Comparison of ENCODE assay signal across 8 cellular contexts in genomic region chr6:33622456-33623431, GRCh38. TPM values are rescaled to one million over a fixed set of nuclear protein-coding genes. Genes with fewer than 3 reads are reported as not detected.
DNase-seq lines count a peak whose midpoint lies in the region; ATAC-seq and TF ChIP-seq lines count a peak whose summit lies in the region.

No MANE protein-coding gene starts in this region.

- intact Hi-C loops in thyroid gland (cut with DNase I): no loop called here

- H3K27ac ChIP-seq in thyroid gland: peak overlapping the region; percentile 59 to 98 (median 94)

- H3K27me3 Mint-ChIP-seq in activated CD4-positive, alpha-beta T cell treated with anti-CD3 and anti-CD28 coated beads, Interleukin-2, amount 10 ng/mL, durations not matched to agents 7 days and 5 days: no peaks in the 10 kb centered on the region
- H3K27me3 Mint-ChIP-seq in activated T-cell treated with anti-CD3 and anti-CD28 coated beads, Interleukin-2, amount 50 U/mL, for 72 hours (ENCODE audit: low read depth): no peaks in the 10 kb centered on the region

- ATAC-seq in activated T-cell treated with anti-CD3 and anti-CD28 coated beads, Interleukin-2, amount 50 U/mL, for 72 hours (replicated peaks in 1 of 2): no peak
- no peak for ATAC-seq in HG02571 (IDR thresholded peaks at IDR 0.05; ENCODE audit: unreplicated experiment)

- no peaks in the 10 kb centered on the region for H3K9me3 Mint-ChIP-seq in activated CD4-positive, alpha-beta T cell treated with anti-CD3 and anti-CD28 coated beads, Interleukin-2, amount 10 ng/mL, durations not matched to agents 7 days and 5 days
- H3K9me3 Mint-ChIP-seq in activated T-cell treated with anti-CD3 and anti-CD28 coated beads, Interleukin-2, amount 50 U/mL, for 72 hours: no peaks in the 10 kb centered on the region

- POLR2A ChIA-PET in activated CD4-positive, alpha-beta T cell treated with anti-CD3 and anti-CD28 coated beads, Interleukin-2, amount 10 ng/mL, durations not matched to agents 7 days and 5 days (lab: Charles Lee): interaction anchor here (0.5 kb wide), 1 partner anchor 1792 kb away, joined by 3 read pairs; no protein-coding TSS in a partner anchor

- CTCF ChIA-PET in activated CD4-positive, alpha-beta T cell treated with anti-CD3 and anti-CD28 coated beads, Interleukin-2, amount 10 ng/mL, durations not matched to agents 7 days and 5 days (lab: Charles Lee): interaction anchor here (0.8 to 3.3 kb wide), 7 partner anchors 10 to 94 kb away, joined by 3 to 16 read pairs (median 5); no protein-coding TSS in a partner anchor

- WGBS in thyroid gland, 2 donors: 50 to 53% methylated on average over 11 to 12 of the region's 12 CpGs

- H3K4me3 Mint-ChIP-seq in activated CD4-positive, alpha-beta T cell treated with anti-CD3 and anti-CD28 coated beads, Interleukin-2, amount 10 ng/mL, durations not matched to agents 7 days and 5 days: peak overlapping the region; percentile 91
- H3K4me3 Mint-ChIP-seq in activated T-cell treated with anti-CD3 and anti-CD28 coated beads, Interleukin-2, amount 50 U/mL, for 72 hours: peak overlapping the region; percentile 88 to 96

- peaks cover 19% of the 10 kb centered on the region for H3K36me3 Mint-ChIP-seq in activated CD4-positive, alpha-beta T cell treated with anti-CD3 and anti-CD28 coated beads, Interleukin-2, amount 10 ng/mL, durations not matched to agents 7 days and 5 days (ENCODE audit: low read depth)
- H3K36me3 Mint-ChIP-seq in activated T-cell treated with anti-CD3 and anti-CD28 coated beads, Interleukin-2, amount 50 U/mL, for 72 hours (ENCODE audit: insufficient read depth in 2 of 2): peaks cover 1 to 6% of the 10 kb centered on the region in 2 donors

- no peaks in the 10 kb centered on the region for H3K36me3 ChIP-seq in thyroid gland

- no peak for TF ChIP-seq CTCF in thyroid gland (IDR thresholded peaks at IDR 0.05)

- H3K27me3 ChIP-seq in thyroid gland: no peaks in the 10 kb centered on the region

- peak in 1 of 2 donors; percentile 45 for TF ChIP-seq POLR2A in thyroid gland (IDR thresholded peaks at IDR 0.05)

- peak overlapping the region; percentile 10 for H3K4me3 ChIP-seq in iPS-11a (ENCODE audit: low read depth, low read length)
- peak overlapping the region; percentile 14 to 92 (median 88) for H3K4me3 ChIP-seq in thyroid gland (replicated peaks in 1 of 3)

- H3K9me3 ChIP-seq in thyroid gland: no peaks in the 10 kb centered on the region

- H3K4me1 Mint-ChIP-seq in activated CD4-positive, alpha-beta T cell treated with anti-CD3 and anti-CD28 coated beads, Interleukin-2, amount 10 ng/mL, durations not matched to agents 7 days and 5 days: peaks cover 61% of the 10 kb centered on the region
- peaks cover 64% of the 10 kb centered on the region for H3K4me1 Mint-ChIP-seq in activated T-cell treated with anti-CD3 and anti-CD28 coated beads, Interleukin-2, amount 50 U/mL, for 72 hours (ENCODE audit: low read depth)

- peak overlapping the region; percentile 85 for H3K27ac Mint-ChIP-seq in activated CD4-positive, alpha-beta T cell treated with anti-CD3 and anti-CD28 coated beads, Interleukin-2, amount 10 ng/mL, durations not matched to agents 7 days and 5 days
- H3K27ac Mint-ChIP-seq in activated T-cell treated with anti-CD3 and anti-CD28 coated beads, Interleukin-2, amount 50 U/mL, for 72 hours: peak overlapping the region; percentile 75

- DNase-seq in activated CD4-positive, alpha-beta T cell treated with anti-CD3 and anti-CD28 coated beads, Interleukin-2, amount 10 ng/mL, durations not matched to agents 7 days and 5 days: no peak
- DNase-seq in activated CD4-positive, alpha-beta T cell treated with anti-CD3 and anti-CD28 coated beads, Interleukin-2, amount 50 U/mL, for 48 hours: no peak
- no peak for DNase-seq in activated T-cell treated with anti-CD3 and anti-CD28 coated beads, Interleukin-2, amount 50 U/mL, for 72 hours
- DNase-seq in thyroid gland (peak; percentile 81 to 82), NCI-H1436 treated with DMSO at 0.1 percent for 48 hours (lab: John Stamatoyannopoulos, UW) (no peak)
- no peak for DNase-seq in stimulated activated CD4-positive, alpha-beta T cell treated with anti-CD3 and anti-CD28 coated beads, Interleukin-12 subunit alpha, Interleukin-12 subunit beta, amount 100 ng/mL, for 4 hours

- H3K4me1 ChIP-seq in thyroid gland: peaks cover 34 to 64% of the 10 kb centered on the region in 2 donors

RNA-seq across cellular contexts. Expression of gene ITPR3, which starts 1.6 kb away (rescaled TPM):
- 10 to 100 TPM; 64.2 to 65.8 TPM for total RNA-seq in activated CD4-positive, alpha-beta T cell treated with anti-CD3 and anti-CD28 coated beads, Interleukin-2, amount 10 ng/mL, durations not matched to agents 7 days and 5 days
- 10 to 100 TPM; 49.9 to 52.5 TPM for total RNA-seq in activated T-cell treated with anti-CD3 and anti-CD28 coated beads, Interleukin-2, amount 50 U/mL, for 72 hours
- 100 to 1,000 TPM in 2 of 4 donors, 10 to 100 TPM in 2; 77.8 to 145 (median 105) TPM for total RNA-seq in thyroid gland

RNA-seq across cellular contexts. Expression of gene BAK1, which starts 42.7 kb away (rescaled TPM):
- total RNA-seq in activated CD4-positive, alpha-beta T cell treated with anti-CD3 and anti-CD28 coated beads, Interleukin-2, amount 10 ng/mL, durations not matched to agents 7 days and 5 days: 10 to 100 TPM; 69.2 to 77.6 TPM
- total RNA-seq in activated T-cell treated with anti-CD3 and anti-CD28 coated beads, Interleukin-2, amount 50 U/mL, for 72 hours: 10 to 100 TPM; 54.9 to 55.4 TPM
- 1 to 10 TPM; 2.3 to 8.5 (median 4.6) TPM for total RNA-seq in thyroid gland

Comparison
In these comparisons a context has a peak if more than half of its experiments do, and no peak if none do; other contexts are left out.
1. DNase-seq: peak in thyroid gland (2 of 2); none in activated CD4-positive, alpha-beta T cell treated with anti-CD3 and anti-CD28 coated beads, Interleukin-2, amount 10 ng/mL, durations not matched to agents 7 days and 5 days (single experiment), activated CD4-positive, alpha-beta T cell treated with anti-CD3 and anti-CD28 coated beads, Interleukin-2, amount 50 U/mL, for 48 hours (0 of 2), activated T-cell treated with anti-CD3 and anti-CD28 coated beads, Interleukin-2, amount 50 U/mL, for 72 hours (0 of 2), stimulated activated CD4-positive, alpha-beta T cell treated with anti-CD3 and anti-CD28 coated beads, Interleukin-12 subunit alpha, Interleukin-12 subunit beta, amount 100 ng/mL, for 4 hours (single experiment) and NCI-H1436 treated with DMSO at 0.1 percent for 48 hours (single experiment).
2. RNA of gene BAK1, which starts 42.7 kb away (total RNA-seq): 69.2 to 77.6 TPM in activated CD4-positive, alpha-beta T cell treated with anti-CD3 and anti-CD28 coated beads, Interleukin-2, amount 10 ng/mL, durations not matched to agents 7 days and 5 days and 54.9 to 55.4 TPM in activated T-cell treated with anti-CD3 and anti-CD28 coated beads, Interleukin-2, amount 50 U/mL, for 72 hours; 2.3 to 8.5 TPM in thyroid gland; every median in the first group is over 4 times any median in the second.